Comparison of ENCODE assay signal across 8 cellular contexts in genomic region chr5:98769256-98770157, GRCh38. TPM values are rescaled to one million over a fixed set of nuclear protein-coding genes. Genes with fewer than 3 reads are reported as not detected.
DNase-seq lines count a peak whose midpoint lies in the region; ATAC-seq and TF ChIP-seq lines count a peak whose summit lies in the region.

No MANE protein-coding gene starts in this region.

- H3K9me3 ChIP-seq in mucosa of rectum (ENCODE audit: control insufficient read depth in 2 of 2, low read length in 2 of 2) (no peaks in the 10 kb centered on the region), thoracic aorta (no peaks in the 10 kb centered on the region)

- peak overlapping the region; percentile 71 to 81 for H3K9ac ChIP-seq in mucosa of rectum (ENCODE audit: low read depth in 1 of 2, low read length in 2 of 2)

- H3K27me3 ChIP-seq in mucosa of rectum (ENCODE audit: control insufficient read depth in 2 of 2, insufficient read depth in 2 of 2, low read length in 2 of 2) = peaks cover 0 to 11% of the 10 kb centered on the region in 2 donors
- no peaks in the 10 kb centered on the region for H3K27me3 ChIP-seq in thoracic aorta (replicated peaks; ENCODE audit: insufficient read depth)

- H3K4me3 ChIP-seq in epithelial cell of proximal tubule (ENCODE audit: low read depth, low read length) = peak overlapping the region; percentile 86
- peak overlapping the region; percentile 81 to 91 for H3K4me3 ChIP-seq in mucosa of rectum (ENCODE audit: low read length in 2 of 2)
- H3K4me3 ChIP-seq in thoracic aorta = peak overlapping the region; percentile 81

- peak overlapping the region; percentile 75 to 81 for H3K27ac ChIP-seq in mucosa of rectum (ENCODE audit: low read depth in 2 of 2, low read length in 2 of 2)
- peak overlapping the region; percentile 46 to 65 for H3K27ac ChIP-seq in thoracic aorta

- TF ChIP-seq CTCF in epithelial cell of proximal tubule (conservative IDR thresholded peaks at IDR 0.05; ENCODE audit: low read depth, low read length) = no peak
- no peak for TF ChIP-seq CTCF in thoracic aorta (IDR thresholded peaks at IDR 0.05)

- no peaks in the 10 kb centered on the region for H3K36me3 ChIP-seq in mucosa of rectum (ENCODE audit: control insufficient read depth in 2 of 2, insufficient read depth in 2 of 2, low read length in 2 of 2)
- no peaks in the 10 kb centered on the region for H3K36me3 ChIP-seq in thoracic aorta

- DNase-seq in DMS53 treated with DMSO at 0.1 percent for 48 hours (lab: John Stamatoyannopoulos, UW; ENCODE audit: unreplicated experiment) (peak; percentile 44), LHCN-M2 (ENCODE audit: low read depth) (peak; percentile 85), epithelial cell of proximal tubule (ENCODE audit: low read depth) (no peak), thoracic aorta (ENCODE audit: low spot score) (no peak), T-helper 9 cell (no peak)
- DNase-seq in activated CD4-positive, alpha-beta T cell treated with anti-CD3 and anti-CD28 coated beads for 48 hours = peak; percentile 20

- ATAC-seq in thoracic aorta (ENCODE audit: insufficient number of reproducible peaks, low FRiP score, low read depth) (no peak), HG02798 (IDR thresholded peaks at IDR 0.05; ENCODE audit: poor library complexity, unreplicated experiment) (no peak)

- H3K4me1 ChIP-seq in mucosa of rectum (ENCODE audit: control insufficient read depth in 2 of 2, insufficient read depth in 2 of 2, low read length in 2 of 2) (peaks cover 16 to 34% of the 10 kb centered on the region in 2 donors), thoracic aorta (ENCODE audit: control insufficient read depth in 1 of 2, low read depth in 2 of 2) (peaks cover 3 to 19% of the 10 kb centered on the region in 2 donors)

RNA-seq across cellular contexts. Expression of gene RGMB, which starts 4.0 kb away (rescaled TPM):
- total RNA-seq in LHCN-M2 (2014; rRNA removed) (105 and 117 TPM in 2 replicates), epithelial cell of proximal tubule (19.5 and 20.9 TPM in 2 replicates), thoracic aorta (10 to 100 TPM; 11.9 to 23.1 TPM)
- polyA plus RNA-seq in LHCN-M2 (2012) = 82.0 TPM

Comparison
In these comparisons a context has a peak if more than half of its experiments do, and no peak if none do; other contexts are left out.
1. DNase-seq: peak in DMS53 treated with DMSO at 0.1 percent for 48 hours (single experiment), LHCN-M2 (single experiment) and activated CD4-positive, alpha-beta T cell treated with anti-CD3 and anti-CD28 coated beads for 48 hours (single experiment); none in epithelial cell of proximal tubule (single experiment), thoracic aorta (single experiment) and T-helper 9 cell (single experiment).
2. Peak in every context shown above with its lines, with median percentiles within 50 percentile points of each other: H3K4me3 ChIP-seq.